Comparison of ENCODE assay signal across 8 cellular contexts in the genomic region with DNA sequence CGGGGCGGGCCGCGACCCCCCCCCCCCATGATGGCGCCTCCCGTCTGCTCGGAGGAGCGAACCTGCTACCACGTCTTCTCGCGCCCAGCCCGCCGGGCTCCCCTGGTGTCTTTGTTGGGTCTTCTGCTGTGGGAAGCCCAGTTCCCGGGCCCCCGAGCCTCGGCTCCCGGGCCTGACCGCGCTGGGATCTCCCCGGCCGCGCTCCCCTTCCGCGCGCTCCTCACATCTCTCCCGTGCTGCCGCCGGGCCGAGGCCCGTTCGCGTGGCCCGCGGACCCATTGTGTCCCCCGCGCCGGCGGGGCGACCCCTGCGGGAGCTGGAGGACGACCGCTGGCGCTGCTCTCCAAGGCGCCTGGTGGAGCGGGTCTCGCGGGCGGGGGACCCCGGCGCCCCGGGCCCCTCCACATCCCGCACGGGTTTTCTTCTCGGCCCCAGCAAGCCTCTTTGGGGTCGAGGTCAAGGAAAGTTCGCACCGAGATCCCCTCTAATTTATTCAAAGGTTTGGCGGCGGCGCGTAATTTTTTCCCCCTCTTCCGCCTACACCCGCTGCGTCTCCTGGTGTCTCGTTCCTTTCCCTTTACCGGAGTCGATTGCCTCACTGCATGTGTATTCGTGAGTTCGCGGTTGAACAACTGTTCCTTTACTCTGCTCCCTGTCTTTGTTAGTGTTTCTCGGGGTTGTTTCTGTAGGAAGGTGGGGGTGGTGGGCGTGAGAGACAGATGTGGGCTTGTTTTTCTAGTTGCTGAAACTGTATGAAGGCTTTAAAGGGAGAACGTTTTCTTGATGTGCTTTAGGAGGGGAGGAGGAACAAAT. TPM values are rescaled to one million over a fixed set of nuclear protein-coding genes. Genes with fewer than 3 reads are reported as not detected.
A peak's percentile ranks its signal among the peaks of the same experiment; 100 is the strongest.
DNase-seq lines count a peak whose midpoint lies in the region; ATAC-seq and TF ChIP-seq lines count a peak whose summit lies in the region.

No MANE protein-coding gene starts in this region.

- no peaks in the 10 kb centered on the region for H3K9me3 Mint-ChIP-seq in CD8-positive, alpha-beta T cell
- H3K9me3 Mint-ChIP-seq in activated naive CD4-positive, alpha-beta T cell treated with anti-CD3 and anti-CD28 coated beads, Interleukin-2, amount 50 U/mL, for 72 hours, result peaks cover 0 to 7% of the 10 kb centered on the region in 2 donors

- WGBS in ovary, 3 donors, result 0 to 1% (median 0%) methylated on average over 54 to 73 of the region's 73 CpGs
- WGBS in upper lobe of left lung, 2 donors, result 0 to 1% methylated on average over 20 to 56 of the region's 73 CpGs

- H3K4me3 ChIP-seq in CD8-positive, alpha-beta T cell (ENCODE audit: low read depth, low read length), result peak overlapping the region; percentile 41
- H3K4me3 ChIP-seq in PC-9, result peak overlapping the region; percentile 86
- H3K4me3 ChIP-seq in ovary, result peak overlapping the region; percentile 87
- H3K4me3 ChIP-seq in upper lobe of left lung, result peak overlapping the region; percentile 78 to 88 (median 86)

- no peaks in the 10 kb centered on the region for H4K20me1 ChIP-seq in PC-9 (ENCODE audit: insufficient read depth)

- no peaks in the 10 kb centered on the region for H3K36me3 ChIP-seq in CD8-positive, alpha-beta T cell (ENCODE audit: insufficient read depth, low read length)
- H3K36me3 ChIP-seq in PC-9 (ENCODE audit: low read depth) (no peaks in the 10 kb centered on the region), ovary (no peaks in the 10 kb centered on the region), upper lobe of left lung (no peaks in the 10 kb centered on the region)

- H2AFZ ChIP-seq in PC-9, result peak overlapping the region; percentile 90

- intact Hi-C loops in CD8-positive, alpha-beta T cell (cut with DNase I, micrococcal nuclease), result no loop called here
- intact Hi-C loops in PC-9 (cut with micrococcal nuclease; ENCODE audit: unreplicated experiment) (loop anchor here (2.0 to 5.0 kb wide), 3 partner anchors 65 to 250 kb away; no protein-coding TSS in a partner anchor), Right ventricle myocardium superior (cut with DNase I) (loop anchor here (5.0 kb wide), 1 partner anchor 70 kb away; no protein-coding TSS in a partner anchor), ovary (cut with DNase I) (loop anchor here in 1 of 4 donors (5.0 kb wide), 1 partner anchor 135 kb away; a partner anchor contains a TSS)

- BruUV-seq in PC-9 (replicated peaks; lab: Mats Ljungman, UMichigan), result no TSS peak

- H3K4me1 Mint-ChIP-seq in CD8-positive, alpha-beta T cell (ENCODE audit: low read depth), result peaks cover 8% of the 10 kb centered on the region

- no peaks in the 10 kb centered on the region for H3K9me2 ChIP-seq in PC-9 (ENCODE audit: insufficient read depth)

- POLR2A ChIA-PET in CD8-positive, alpha-beta T cell (lab: Charles Lee), result no interaction called here
- POLR2A ChIA-PET in PC-9 (lab: Charles Lee; ENCODE audit: unreplicated experiment), result interaction anchor here (0.6 to 0.7 kb wide), 3 partner anchors 102 to 256 kb away, joined by 3 to 17 read pairs (median 7); no protein-coding TSS in a partner anchor

- no peak overlapping the region for H3K27ac ChIP-seq in CD8-positive, alpha-beta T cell (ENCODE audit: low read depth, low read length)
- peak overlapping the region; percentile 71 for H3K27ac ChIP-seq in PC-9
- peak overlapping the region; percentile 77 to 96 for H3K27ac ChIP-seq in ovary
- H3K27ac ChIP-seq in upper lobe of left lung, result peak overlapping the region; percentile 85 to 97 (median 94)

- no peak overlapping the region for H3K4me3 Mint-ChIP-seq in CD8-positive, alpha-beta T cell

- peak; percentile 29 for ATAC-seq in CD8-positive, alpha-beta T cell
- ATAC-seq in GM19395 (IDR thresholded peaks at IDR 0.05; ENCODE audit: unreplicated experiment) (peak; percentile 37), HG03571 (IDR thresholded peaks at IDR 0.05; ENCODE audit: unreplicated experiment) (peak; percentile 26), Right ventricle myocardium superior (ENCODE audit: poor library complexity) (peak; percentile 67), upper lobe of left lung (ENCODE audit: low FRiP score in 2 of 2) (peak; percentile 52 to 76)
- peak; percentile 75 to 78 for ATAC-seq in activated naive CD4-positive, alpha-beta T cell treated with anti-CD3 and anti-CD28 coated beads, Interleukin-2, amount 50 U/mL, for 72 hours

- H3K36me3 Mint-ChIP-seq in CD8-positive, alpha-beta T cell, result no peaks in the 10 kb centered on the region
- peaks cover 6 to 18% of the 10 kb centered on the region in 2 donors for H3K36me3 Mint-ChIP-seq in activated naive CD4-positive, alpha-beta T cell treated with anti-CD3 and anti-CD28 coated beads, Interleukin-2, amount 50 U/mL, for 72 hours

- no peak for TF ChIP-seq CTCF in CD8-positive, alpha-beta T cell (IDR thresholded peaks at IDR 0.05)
- no peak for TF ChIP-seq CTCF in PC-9 (conservative IDR thresholded peaks at IDR 0.05)
- no peak for TF ChIP-seq CTCF in ovary (IDR thresholded peaks at IDR 0.05)
- TF ChIP-seq CTCF in upper lobe of left lung (IDR thresholded peaks at IDR 0.05), result no peak

- H3K9me3 ChIP-seq in CD8-positive, alpha-beta T cell (ENCODE audit: low read length), result no peaks in the 10 kb centered on the region
- H3K9me3 ChIP-seq in PC-9 (ENCODE audit: insufficient read depth, low read depth) (no peaks in the 10 kb centered on the region), ovary (no peaks in the 10 kb centered on the region), upper lobe of left lung (no peaks in the 10 kb centered on the region)

- H3K27ac Mint-ChIP-seq in CD8-positive, alpha-beta T cell, result no peak overlapping the region
- H3K27ac Mint-ChIP-seq in activated naive CD4-positive, alpha-beta T cell treated with anti-CD3 and anti-CD28 coated beads, Interleukin-2, amount 50 U/mL, for 72 hours, result no peak overlapping the region

- no peak for TF ChIP-seq EP300 in ovary (IDR thresholded peaks at IDR 0.05)
- no peak for TF ChIP-seq EP300 in upper lobe of left lung (IDR thresholded peaks at IDR 0.05)

- CTCF ChIA-PET in CD8-positive, alpha-beta T cell (lab: Charles Lee), result no interaction called here
- CTCF ChIA-PET in PC-9 (lab: Charles Lee), result no interaction called here

- peak overlapping the region; percentile 95 for H3K4me2 ChIP-seq in PC-9

- DNase-seq in CD8-positive, alpha-beta T cell, result no peak
- DNase-seq in PC-9 (peak; percentile 37 to 43), Right ventricle myocardium superior (peak; percentile 64), ovary (peak; percentile 44 to 67 (median 61)), upper lobe of left lung (peak; percentile 50 to 91)
- peak; percentile 40 to 76 for DNase-seq in activated naive CD4-positive, alpha-beta T cell treated with anti-CD3 and anti-CD28 coated beads, Interleukin-2, amount 50 U/mL, for 72 hours (ENCODE audit: low spot score in 2 of 2)

- TF ChIP-seq POLR2A in ovary (IDR thresholded peaks at IDR 0.05) (peak; percentile 13), upper lobe of left lung (IDR thresholded peaks at IDR 0.05) (peak in 1 of 4 donors; percentile 29)

- H3K4me1 ChIP-seq in CD8-positive, alpha-beta T cell (ENCODE audit: insufficient read depth, low read length), result no peaks in the 10 kb centered on the region
- H3K4me1 ChIP-seq in PC-9 (replicated peaks; ENCODE audit: insufficient read depth) (peaks cover 22% of the 10 kb centered on the region), ovary (ENCODE audit: insufficient read depth) (peaks cover 2% of the 10 kb centered on the region), upper lobe of left lung (peaks cover 6 to 29% (median 13%) of the 10 kb centered on the region in 4 donors)

- H3K79me2 ChIP-seq in PC-9 (ENCODE audit: low read depth), result peaks cover 41% of the 10 kb centered on the region

- no peaks in the 10 kb centered on the region; the same call in 1 of the 2 replicates for H3F3A ChIP-seq in PC-9 (ENCODE audit: insufficient read depth, low read depth)

- H3K27me3 Mint-ChIP-seq in CD8-positive, alpha-beta T cell (ENCODE audit: low read depth), result peaks cover 30% of the 10 kb centered on the region

- no peaks in the 10 kb centered on the region for H3K27me3 ChIP-seq in CD8-positive, alpha-beta T cell (ENCODE audit: insufficient read depth, low read length)
- no peaks in the 10 kb centered on the region for H3K27me3 ChIP-seq in PC-9 (ENCODE audit: insufficient read depth, low read depth)
- no peaks in the 10 kb centered on the region for H3K27me3 ChIP-seq in ovary
- no peaks in the 10 kb centered on the region for H3K27me3 ChIP-seq in upper lobe of left lung

RNA-seq across cellular contexts. Expression of a gene that starts 0.8 kb away (rescaled TPM):
- not detected for total RNA-seq in CD8-positive, alpha-beta T cell
- 15.1 and 16.1 TPM in 2 replicates for total RNA-seq in PC-9 (2021)
- total RNA-seq in activated naive CD4-positive, alpha-beta T cell treated with anti-CD3 and anti-CD28 coated beads, Interleukin-2, amount 50 U/mL, for 72 hours, result 1 to 10 TPM in 1 of 2 donors, under 1 TPM in 1; 0.62 to 3.8 TPM
- 8.9 TPM for total RNA-seq in Right ventricle myocardium superior
- total RNA-seq in ovary, result 10 to 100 TPM; 13.6 to 39.5 (median 19.8) TPM
- polyA plus RNA-seq in ovary, result 10 to 100 TPM; 14.2 to 27.0 TPM
- 10 to 100 TPM in 5 of 6 donors, 1 to 10 TPM in 1; 7.2 to 39.8 (median 21.9) TPM for total RNA-seq in upper lobe of left lung

Comparison
In these comparisons a context has a peak if more than half of its experiments do, and no peak if none do; other contexts are left out.
1. ATAC-seq: peak in every context shown above with its lines; median percentile 76 in activated naive CD4-positive, alpha-beta T cell treated with anti-CD3 and anti-CD28 coated beads, Interleukin-2, amount 50 U/mL, for 72 hours; 67 in Right ventricle myocardium superior; 64 in upper lobe of left lung; 37 in GM19395; 29 in CD8-positive, alpha-beta T cell; 26 in HG03571.
2. DNase-seq: peak in PC-9 (2 of 2), activated naive CD4-positive, alpha-beta T cell treated with anti-CD3 and anti-CD28 coated beads, Interleukin-2, amount 50 U/mL, for 72 hours (2 of 2), Right ventricle myocardium superior (single experiment), ovary (5 of 5) and upper lobe of left lung (2 of 2); none in CD8-positive, alpha-beta T cell (0 of 7).
3. intact Hi-C loops: an anchor here in PC-9 (2.0 to 5.0 kb wide) and Right ventricle myocardium superior (5.0 kb wide); none called in CD8-positive, alpha-beta T cell.
4. Peak in every context shown above with its lines, with median percentiles within 50 percentile points of each other: H3K4me3 ChIP-seq.